In the genomic region with DNA sequence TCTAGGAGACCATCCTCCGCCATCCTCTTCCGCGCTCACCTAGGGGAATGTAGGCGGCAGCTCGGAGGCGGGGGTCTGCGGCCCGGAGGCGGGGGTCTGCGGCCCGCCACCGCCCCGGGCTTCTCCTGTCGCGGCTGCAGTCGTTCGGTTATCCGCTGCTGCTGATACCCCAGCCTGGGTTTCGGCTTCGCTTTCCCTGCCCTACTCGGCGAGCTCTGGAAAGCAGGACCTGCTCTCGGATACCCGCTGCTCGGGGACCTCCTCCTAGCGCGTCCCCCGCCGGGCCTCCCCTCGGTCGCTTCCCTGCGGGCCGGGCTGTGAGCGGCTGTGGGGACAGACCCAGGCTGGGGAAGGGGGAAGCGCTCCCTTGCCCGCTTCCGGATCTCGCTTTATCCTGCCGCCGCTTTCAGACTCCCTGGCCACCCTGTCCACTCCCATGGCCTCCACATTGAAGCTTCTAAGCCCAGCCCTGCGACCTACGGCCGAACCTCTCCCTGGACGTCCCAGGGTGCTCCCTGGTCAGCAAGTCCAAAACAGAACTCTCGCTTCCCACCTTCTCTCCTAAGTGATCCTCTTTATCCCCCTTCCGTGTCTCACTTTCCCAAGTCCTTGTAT, we compare ENCODE assay signal across 1 cellular context.
TF ChIP-seq lines count a peak whose summit lies in the region.

No MANE protein-coding gene starts in this region.

TF ChIP-seq in HepG2, 621 proteins besides CTCF, POLR2A, EP300 and RAD21 (continued from another document and continues in another):
- TF ChIP-seq, protein P1, sequence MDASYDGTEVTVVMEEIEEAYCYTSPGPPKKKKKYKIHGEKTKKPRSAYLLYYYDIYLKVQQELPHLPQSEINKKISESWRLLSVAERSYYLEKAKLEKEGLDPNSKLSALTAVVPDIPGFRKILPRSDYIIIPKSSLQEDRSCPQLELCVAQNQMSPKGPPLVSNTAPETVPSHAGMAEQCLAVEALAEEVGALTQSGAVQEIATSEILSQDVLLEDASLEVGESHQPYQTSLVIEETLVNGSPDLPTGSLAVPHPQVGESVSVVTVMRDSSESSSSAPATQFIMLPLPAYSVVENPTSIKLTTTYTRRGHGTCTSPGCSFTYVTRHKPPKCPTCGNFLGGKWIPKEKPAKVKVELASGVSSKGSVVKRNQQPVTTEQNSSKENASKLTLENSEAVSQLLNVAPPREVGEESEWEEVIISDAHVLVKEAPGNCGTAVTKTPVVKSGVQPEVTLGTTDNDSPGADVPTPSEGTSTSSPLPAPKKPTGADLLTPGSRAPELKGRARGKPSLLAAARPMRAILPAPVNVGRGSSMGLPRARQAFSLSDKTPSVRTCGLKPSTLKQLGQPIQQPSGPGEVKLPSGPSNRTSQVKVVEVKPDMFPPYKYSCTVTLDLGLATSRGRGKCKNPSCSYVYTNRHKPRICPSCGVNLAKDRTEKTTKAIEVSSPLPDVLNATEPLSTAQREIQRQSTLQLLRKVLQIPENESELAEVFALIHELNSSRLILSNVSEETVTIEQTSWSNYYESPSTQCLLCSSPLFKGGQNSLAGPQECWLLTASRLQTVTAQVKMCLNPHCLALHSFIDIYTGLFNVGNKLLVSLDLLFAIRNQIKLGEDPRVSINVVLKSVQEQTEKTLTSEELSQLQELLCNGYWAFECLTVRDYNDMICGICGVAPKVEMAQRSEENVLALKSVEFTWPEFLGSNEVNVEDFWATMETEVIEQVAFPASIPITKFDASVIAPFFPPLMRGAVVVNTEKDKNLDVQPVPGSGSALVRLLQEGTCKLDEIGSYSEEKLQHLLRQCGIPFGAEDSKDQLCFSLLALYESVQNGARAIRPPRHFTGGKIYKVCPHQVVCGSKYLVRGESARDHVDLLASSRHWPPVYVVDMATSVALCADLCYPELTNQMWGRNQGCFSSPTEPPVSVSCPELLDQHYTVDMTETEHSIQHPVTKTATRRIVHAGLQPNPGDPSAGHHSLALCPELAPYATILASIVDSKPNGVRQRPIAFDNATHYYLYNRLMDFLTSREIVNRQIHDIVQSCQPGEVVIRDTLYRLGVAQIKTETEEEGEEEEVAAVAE (CRISPR knock-in tag; IDR thresholded peaks at IDR 0.05; ENCODE audit: borderline replicate concordance): no peak
- TF ChIP-seq DMAP1 (CRISPR knock-in tag; IDR thresholded peaks at IDR 0.05): peak; percentile 9; the same call in 1 of the 2 replicates
- TF ChIP-seq KDM2A (CRISPR knock-in tag; IDR thresholded peaks at IDR 0.05; ENCODE audit: borderline replicate concordance, low read depth): peak; percentile 55; the same call in 1 of the 2 replicates
- TF ChIP-seq, protein P2, sequence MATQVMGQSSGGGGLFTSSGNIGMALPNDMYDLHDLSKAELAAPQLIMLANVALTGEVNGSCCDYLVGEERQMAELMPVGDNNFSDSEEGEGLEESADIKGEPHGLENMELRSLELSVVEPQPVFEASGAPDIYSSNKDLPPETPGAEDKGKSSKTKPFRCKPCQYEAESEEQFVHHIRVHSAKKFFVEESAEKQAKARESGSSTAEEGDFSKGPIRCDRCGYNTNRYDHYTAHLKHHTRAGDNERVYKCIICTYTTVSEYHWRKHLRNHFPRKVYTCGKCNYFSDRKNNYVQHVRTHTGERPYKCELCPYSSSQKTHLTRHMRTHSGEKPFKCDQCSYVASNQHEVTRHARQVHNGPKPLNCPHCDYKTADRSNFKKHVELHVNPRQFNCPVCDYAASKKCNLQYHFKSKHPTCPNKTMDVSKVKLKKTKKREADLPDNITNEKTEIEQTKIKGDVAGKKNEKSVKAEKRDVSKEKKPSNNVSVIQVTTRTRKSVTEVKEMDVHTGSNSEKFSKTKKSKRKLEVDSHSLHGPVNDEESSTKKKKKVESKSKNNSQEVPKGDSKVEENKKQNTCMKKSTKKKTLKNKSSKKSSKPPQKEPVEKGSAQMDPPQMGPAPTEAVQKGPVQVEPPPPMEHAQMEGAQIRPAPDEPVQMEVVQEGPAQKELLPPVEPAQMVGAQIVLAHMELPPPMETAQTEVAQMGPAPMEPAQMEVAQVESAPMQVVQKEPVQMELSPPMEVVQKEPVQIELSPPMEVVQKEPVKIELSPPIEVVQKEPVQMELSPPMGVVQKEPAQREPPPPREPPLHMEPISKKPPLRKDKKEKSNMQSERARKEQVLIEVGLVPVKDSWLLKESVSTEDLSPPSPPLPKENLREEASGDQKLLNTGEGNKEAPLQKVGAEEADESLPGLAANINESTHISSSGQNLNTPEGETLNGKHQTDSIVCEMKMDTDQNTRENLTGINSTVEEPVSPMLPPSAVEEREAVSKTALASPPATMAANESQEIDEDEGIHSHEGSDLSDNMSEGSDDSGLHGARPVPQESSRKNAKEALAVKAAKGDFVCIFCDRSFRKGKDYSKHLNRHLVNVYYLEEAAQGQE (IDR thresholded peaks at IDR 0.05; ENCODE audit: borderline replicate concordance in 1 of 2, low read depth in 1 of 2, low read length in 2 of 2): no peak
- TF ChIP-seq, protein P3, sequence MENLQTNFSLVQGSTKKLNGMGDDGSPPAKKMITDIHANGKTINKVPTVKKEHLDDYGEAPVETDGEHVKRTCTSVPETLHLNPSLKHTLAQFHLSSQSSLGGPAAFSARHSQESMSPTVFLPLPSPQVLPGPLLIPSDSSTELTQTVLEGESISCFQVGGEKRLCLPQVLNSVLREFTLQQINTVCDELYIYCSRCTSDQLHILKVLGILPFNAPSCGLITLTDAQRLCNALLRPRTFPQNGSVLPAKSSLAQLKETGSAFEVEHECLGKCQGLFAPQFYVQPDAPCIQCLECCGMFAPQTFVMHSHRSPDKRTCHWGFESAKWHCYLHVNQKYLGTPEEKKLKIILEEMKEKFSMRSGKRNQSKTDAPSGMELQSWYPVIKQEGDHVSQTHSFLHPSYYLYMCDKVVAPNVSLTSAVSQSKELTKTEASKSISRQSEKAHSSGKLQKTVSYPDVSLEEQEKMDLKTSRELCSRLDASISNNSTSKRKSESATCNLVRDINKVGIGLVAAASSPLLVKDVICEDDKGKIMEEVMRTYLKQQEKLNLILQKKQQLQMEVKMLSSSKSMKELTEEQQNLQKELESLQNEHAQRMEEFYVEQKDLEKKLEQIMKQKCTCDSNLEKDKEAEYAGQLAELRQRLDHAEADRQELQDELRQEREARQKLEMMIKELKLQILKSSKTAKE (CRISPR knock-in tag; IDR thresholded peaks at IDR 0.05; ENCODE audit: borderline replicate concordance): peak; percentile 54; the same call in 1 of the 2 replicates
- 0 out of 2 replicates have a peak, but pooled peaks have one; percentile 52 for TF ChIP-seq ZNF569 (CRISPR knock-in tag; IDR thresholded peaks at IDR 0.05; ENCODE audit: borderline replicate concordance)
- TF ChIP-seq NFE2L1 (CRISPR knock-in tag; IDR thresholded peaks at IDR 0.05; ENCODE audit: borderline replicate concordance): no peak
- no peak for TF ChIP-seq TBX3 (IDR thresholded peaks at IDR 0.05; ENCODE audit: borderline replicate concordance)
- TF ChIP-seq CCAR2 (optimal IDR thresholded peaks at IDR 0.05; ENCODE audit: low read depth, low read length): no peak
- TF ChIP-seq ZBTB38 (CRISPR knock-in tag; IDR thresholded peaks at IDR 0.05): no peak
- 0 out of 2 replicates have a peak, but pooled peaks have one; percentile 7 for TF ChIP-seq FOXA3 (CRISPR knock-in tag; IDR thresholded peaks at IDR 0.05)
- 0 out of 2 replicates have a peak, but pooled peaks have one; percentile 29 for TF ChIP-seq GTF3A (CRISPR knock-in tag; conservative IDR thresholded peaks at IDR 0.05)
- TF ChIP-seq NCOA1 (CRISPR knock-in tag; IDR thresholded peaks at IDR 0.05): no peak
- TF ChIP-seq, protein P4, sequence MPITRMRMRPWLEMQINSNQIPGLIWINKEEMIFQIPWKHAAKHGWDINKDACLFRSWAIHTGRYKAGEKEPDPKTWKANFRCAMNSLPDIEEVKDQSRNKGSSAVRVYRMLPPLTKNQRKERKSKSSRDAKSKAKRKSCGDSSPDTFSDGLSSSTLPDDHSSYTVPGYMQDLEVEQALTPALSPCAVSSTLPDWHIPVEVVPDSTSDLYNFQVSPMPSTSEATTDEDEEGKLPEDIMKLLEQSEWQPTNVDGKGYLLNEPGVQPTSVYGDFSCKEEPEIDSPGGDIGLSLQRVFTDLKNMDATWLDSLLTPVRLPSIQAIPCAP (CRISPR knock-in tag; IDR thresholded peaks at IDR 0.05; ENCODE audit: low read depth): 0 out of 2 replicates have a peak, but pooled peaks have one; percentile 64
- TF ChIP-seq, protein P5, sequence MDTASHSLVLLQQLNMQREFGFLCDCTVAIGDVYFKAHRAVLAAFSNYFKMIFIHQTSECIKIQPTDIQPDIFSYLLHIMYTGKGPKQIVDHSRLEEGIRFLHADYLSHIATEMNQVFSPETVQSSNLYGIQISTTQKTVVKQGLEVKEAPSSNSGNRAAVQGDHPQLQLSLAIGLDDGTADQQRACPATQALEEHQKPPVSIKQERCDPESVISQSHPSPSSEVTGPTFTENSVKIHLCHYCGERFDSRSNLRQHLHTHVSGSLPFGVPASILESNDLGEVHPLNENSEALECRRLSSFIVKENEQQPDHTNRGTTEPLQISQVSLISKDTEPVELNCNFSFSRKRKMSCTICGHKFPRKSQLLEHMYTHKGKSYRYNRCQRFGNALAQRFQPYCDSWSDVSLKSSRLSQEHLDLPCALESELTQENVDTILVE (CRISPR knock-in tag; IDR thresholded peaks at IDR 0.05): no peak
- TF ChIP-seq RBAK (CRISPR knock-in tag; IDR thresholded peaks at IDR 0.05): no peak
- TF ChIP-seq, protein P6, sequence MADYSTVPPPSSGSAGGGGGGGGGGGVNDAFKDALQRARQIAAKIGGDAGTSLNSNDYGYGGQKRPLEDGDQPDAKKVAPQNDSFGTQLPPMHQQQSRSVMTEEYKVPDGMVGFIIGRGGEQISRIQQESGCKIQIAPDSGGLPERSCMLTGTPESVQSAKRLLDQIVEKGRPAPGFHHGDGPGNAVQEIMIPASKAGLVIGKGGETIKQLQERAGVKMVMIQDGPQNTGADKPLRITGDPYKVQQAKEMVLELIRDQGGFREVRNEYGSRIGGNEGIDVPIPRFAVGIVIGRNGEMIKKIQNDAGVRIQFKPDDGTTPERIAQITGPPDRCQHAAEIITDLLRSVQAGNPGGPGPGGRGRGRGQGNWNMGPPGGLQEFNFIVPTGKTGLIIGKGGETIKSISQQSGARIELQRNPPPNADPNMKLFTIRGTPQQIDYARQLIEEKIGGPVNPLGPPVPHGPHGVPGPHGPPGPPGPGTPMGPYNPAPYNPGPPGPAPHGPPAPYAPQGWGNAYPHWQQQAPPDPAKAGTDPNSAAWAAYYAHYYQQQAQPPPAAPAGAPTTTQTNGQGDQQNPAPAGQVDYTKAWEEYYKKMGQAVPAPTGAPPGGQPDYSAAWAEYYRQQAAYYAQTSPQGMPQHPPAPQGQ (CRISPR knock-in tag; IDR thresholded peaks at IDR 0.05; ENCODE audit: borderline replicate concordance): no peak
- no peak for TF ChIP-seq ELF4 (CRISPR knock-in tag; IDR thresholded peaks at IDR 0.05; ENCODE audit: borderline replicate concordance)
- no peak; the same call in 1 of the 2 replicates for TF ChIP-seq ZNF329 (CRISPR knock-in tag; IDR thresholded peaks at IDR 0.05; ENCODE audit: low read depth)
- TF ChIP-seq HOXA3 (CRISPR knock-in tag; IDR thresholded peaks at IDR 0.05): 0 out of 2 replicates have a peak, but pooled peaks have one; percentile 14
- no peak for TF ChIP-seq ETV5 (CRISPR knock-in tag; IDR thresholded peaks at IDR 0.05; ENCODE audit: borderline replicate concordance)
- TF ChIP-seq, protein P7, sequence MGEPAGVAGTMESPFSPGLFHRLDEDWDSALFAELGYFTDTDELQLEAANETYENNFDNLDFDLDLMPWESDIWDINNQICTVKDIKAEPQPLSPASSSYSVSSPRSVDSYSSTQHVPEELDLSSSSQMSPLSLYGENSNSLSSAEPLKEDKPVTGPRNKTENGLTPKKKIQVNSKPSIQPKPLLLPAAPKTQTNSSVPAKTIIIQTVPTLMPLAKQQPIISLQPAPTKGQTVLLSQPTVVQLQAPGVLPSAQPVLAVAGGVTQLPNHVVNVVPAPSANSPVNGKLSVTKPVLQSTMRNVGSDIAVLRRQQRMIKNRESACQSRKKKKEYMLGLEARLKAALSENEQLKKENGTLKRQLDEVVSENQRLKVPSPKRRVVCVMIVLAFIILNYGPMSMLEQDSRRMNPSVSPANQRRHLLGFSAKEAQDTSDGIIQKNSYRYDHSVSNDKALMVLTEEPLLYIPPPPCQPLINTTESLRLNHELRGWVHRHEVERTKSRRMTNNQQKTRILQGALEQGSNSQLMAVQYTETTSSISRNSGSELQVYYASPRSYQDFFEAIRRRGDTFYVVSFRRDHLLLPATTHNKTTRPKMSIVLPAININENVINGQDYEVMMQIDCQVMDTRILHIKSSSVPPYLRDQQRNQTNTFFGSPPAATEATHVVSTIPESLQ (CRISPR knock-in tag; conservative IDR thresholded peaks at IDR 0.05): 0 out of 2 replicates have a peak, but pooled peaks have one; percentile 19
- TF ChIP-seq, protein P8, sequence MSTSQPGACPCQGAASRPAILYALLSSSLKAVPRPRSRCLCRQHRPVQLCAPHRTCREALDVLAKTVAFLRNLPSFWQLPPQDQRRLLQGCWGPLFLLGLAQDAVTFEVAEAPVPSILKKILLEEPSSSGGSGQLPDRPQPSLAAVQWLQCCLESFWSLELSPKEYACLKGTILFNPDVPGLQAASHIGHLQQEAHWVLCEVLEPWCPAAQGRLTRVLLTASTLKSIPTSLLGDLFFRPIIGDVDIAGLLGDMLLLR (CRISPR knock-in tag; IDR thresholded peaks at IDR 0.05): peak; percentile 43; the same call in 1 of the 2 replicates
- TF ChIP-seq FOXM1 (CRISPR knock-in tag; IDR thresholded peaks at IDR 0.05): no peak
- TF ChIP-seq ZNF207 (IDR thresholded peaks at IDR 0.05; ENCODE audit: borderline replicate concordance): no peak
- no peak; the same call in 1 of the 2 replicates for TF ChIP-seq RXRB (CRISPR knock-in tag; IDR thresholded peaks at IDR 0.05; ENCODE audit: borderline replicate concordance)
- TF ChIP-seq ZSCAN29 (CRISPR knock-in tag; conservative IDR thresholded peaks at IDR 0.05): no peak
- no peak for TF ChIP-seq MBNL3 (CRISPR knock-in tag; conservative IDR thresholded peaks at IDR 0.05)
- TF ChIP-seq, protein P9, sequence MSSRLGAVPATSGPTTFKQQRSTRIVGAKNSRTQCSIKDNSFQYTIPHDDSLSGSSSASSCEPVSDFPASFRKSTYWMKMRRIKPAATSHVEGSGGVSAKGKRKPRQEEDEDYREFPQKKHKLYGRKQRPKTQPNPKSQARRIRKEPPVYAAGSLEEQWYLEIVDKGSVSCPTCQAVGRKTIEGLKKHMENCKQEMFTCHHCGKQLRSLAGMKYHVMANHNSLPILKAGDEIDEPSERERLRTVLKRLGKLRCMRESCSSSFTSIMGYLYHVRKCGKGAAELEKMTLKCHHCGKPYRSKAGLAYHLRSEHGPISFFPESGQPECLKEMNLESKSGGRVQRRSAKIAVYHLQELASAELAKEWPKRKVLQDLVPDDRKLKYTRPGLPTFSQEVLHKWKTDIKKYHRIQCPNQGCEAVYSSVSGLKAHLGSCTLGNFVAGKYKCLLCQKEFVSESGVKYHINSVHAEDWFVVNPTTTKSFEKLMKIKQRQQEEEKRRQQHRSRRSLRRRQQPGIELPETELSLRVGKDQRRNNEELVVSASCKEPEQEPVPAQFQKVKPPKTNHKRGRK (CRISPR knock-in tag; IDR thresholded peaks at IDR 0.05): no peak
- TF ChIP-seq, protein P10, sequence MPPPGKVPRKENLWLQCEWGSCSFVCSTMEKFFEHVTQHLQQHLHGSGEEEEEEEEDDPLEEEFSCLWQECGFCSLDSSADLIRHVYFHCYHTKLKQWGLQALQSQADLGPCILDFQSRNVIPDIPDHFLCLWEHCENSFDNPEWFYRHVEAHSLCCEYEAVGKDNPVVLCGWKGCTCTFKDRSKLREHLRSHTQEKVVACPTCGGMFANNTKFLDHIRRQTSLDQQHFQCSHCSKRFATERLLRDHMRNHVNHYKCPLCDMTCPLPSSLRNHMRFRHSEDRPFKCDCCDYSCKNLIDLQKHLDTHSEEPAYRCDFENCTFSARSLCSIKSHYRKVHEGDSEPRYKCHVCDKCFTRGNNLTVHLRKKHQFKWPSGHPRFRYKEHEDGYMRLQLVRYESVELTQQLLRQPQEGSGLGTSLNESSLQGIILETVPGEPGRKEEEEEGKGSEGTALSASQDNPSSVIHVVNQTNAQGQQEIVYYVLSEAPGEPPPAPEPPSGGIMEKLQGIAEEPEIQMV (CRISPR knock-in tag; IDR thresholded peaks at IDR 0.05; ENCODE audit: low read depth): 0 out of 2 replicates have a peak, but pooled peaks have one; percentile 46
